2 cellular contexts compared by ENCODE assay signal in the genomic region with DNA sequence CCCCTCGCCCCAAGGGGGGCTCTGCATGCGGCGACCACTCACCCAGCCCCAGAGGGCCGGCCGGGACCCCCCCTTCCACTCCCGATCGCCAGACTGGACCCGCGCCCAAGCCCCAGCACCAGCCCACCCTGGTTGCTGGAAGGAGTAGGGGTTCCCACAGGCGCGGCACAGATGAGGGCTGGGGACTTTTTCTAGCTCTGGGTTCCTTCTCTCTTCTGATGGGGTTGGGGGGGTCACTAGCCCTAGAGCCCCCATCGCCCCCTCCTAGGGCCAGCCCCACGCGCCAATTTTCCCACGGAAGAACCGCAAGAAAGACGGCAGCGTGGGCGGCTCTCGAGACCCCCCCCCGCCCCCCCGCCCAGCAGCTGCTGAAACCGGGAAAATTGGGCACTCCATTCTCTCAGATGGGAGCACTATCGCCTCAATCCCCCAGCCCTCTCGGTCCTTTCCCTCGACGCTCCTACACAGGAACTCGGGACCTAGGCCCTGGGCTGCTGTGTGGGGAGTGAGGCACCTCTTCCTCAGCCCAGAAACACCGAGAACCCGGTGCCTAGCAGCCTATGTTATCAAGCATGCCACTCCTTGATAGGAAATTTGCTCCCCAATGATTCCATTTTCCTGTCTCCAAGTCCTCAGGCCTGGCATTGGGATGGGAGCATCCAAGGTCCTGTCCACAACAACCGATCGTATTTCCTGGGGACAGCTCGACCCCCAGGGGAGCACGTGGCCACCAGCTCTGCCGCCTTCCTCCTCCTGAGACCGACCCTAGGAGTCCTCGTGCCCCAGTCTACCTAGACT.
TF ChIP-seq lines count a peak whose summit lies in the region.

No MANE protein-coding gene starts in this region.

TF ChIP-seq in IMR-90, 13 proteins besides CTCF, POLR2A, EP300 and RAD21:
- TF ChIP-seq MAZ (IDR thresholded peaks at IDR 0.05; ENCODE audit: borderline replicate concordance, low read depth, low read length) (no peak), BHLHE40 (IDR thresholded peaks at IDR 0.05; ENCODE audit: low read depth, low read length) (no peak), SMC3 (IDR thresholded peaks at IDR 0.05; ENCODE audit: low read depth, low read length) (no peak), MAFK (IDR thresholded peaks at IDR 0.05; ENCODE audit: low read depth, low read length) (no peak), MXI1 (IDR thresholded peaks at IDR 0.05; ENCODE audit: borderline replicate concordance, low read depth, low read length) (no peak), FOS (IDR thresholded peaks at IDR 0.05; ENCODE audit: low read depth, low read length) (no peak), CHD1 (IDR thresholded peaks at IDR 0.05; ENCODE audit: low read depth, low read length) (no peak), NFE2L2 (IDR thresholded peaks at IDR 0.05; ENCODE audit: low read depth, low read length) (no peak), RCOR1 (IDR thresholded peaks at IDR 0.05; ENCODE audit: insufficient replicate concordance, low read length) (no peak), RFX5 (IDR thresholded peaks at IDR 0.05; ENCODE audit: low read depth, low read length) (no peak), CEBPB (IDR thresholded peaks at IDR 0.05; ENCODE audit: low read depth, low read length) (no peak)
- TF ChIP-seq, protein P1, sequence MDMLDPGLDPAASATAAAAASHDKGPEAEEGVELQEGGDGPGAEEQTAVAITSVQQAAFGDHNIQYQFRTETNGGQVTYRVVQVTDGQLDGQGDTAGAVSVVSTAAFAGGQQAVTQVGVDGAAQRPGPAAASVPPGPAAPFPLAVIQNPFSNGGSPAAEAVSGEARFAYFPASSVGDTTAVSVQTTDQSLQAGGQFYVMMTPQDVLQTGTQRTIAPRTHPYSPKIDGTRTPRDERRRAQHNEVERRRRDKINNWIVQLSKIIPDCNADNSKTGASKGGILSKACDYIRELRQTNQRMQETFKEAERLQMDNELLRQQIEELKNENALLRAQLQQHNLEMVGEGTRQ (IDR thresholded peaks at IDR 0.05; ENCODE audit: low read depth, low read length), result no peak
- TF ChIP-seq, protein P2, sequence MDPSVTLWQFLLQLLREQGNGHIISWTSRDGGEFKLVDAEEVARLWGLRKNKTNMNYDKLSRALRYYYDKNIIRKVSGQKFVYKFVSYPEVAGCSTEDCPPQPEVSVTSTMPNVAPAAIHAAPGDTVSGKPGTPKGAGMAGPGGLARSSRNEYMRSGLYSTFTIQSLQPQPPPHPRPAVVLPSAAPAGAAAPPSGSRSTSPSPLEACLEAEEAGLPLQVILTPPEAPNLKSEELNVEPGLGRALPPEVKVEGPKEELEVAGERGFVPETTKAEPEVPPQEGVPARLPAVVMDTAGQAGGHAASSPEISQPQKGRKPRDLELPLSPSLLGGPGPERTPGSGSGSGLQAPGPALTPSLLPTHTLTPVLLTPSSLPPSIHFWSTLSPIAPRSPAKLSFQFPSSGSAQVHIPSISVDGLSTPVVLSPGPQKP (IDR thresholded peaks at IDR 0.05; ENCODE audit: borderline replicate concordance, low read depth, low read length), result no peak
TF ChIP-seq in IMR-90: peak in this region for 0.

TF ChIP-seq in GM12878, 131 proteins besides CTCF, POLR2A, EP300 and RAD21:
- TF ChIP-seq RCOR1 (conservative IDR thresholded peaks at IDR 0.05; ENCODE audit: low read depth, low read length) (no peak), EZH2 (IDR thresholded peaks at IDR 0.05; ENCODE audit: borderline replicate concordance, control insufficient read depth, low read depth, low read length) (peak; percentile 90; the same call in 1 of the 2 replicates)
- TF ChIP-seq, protein P3, sequence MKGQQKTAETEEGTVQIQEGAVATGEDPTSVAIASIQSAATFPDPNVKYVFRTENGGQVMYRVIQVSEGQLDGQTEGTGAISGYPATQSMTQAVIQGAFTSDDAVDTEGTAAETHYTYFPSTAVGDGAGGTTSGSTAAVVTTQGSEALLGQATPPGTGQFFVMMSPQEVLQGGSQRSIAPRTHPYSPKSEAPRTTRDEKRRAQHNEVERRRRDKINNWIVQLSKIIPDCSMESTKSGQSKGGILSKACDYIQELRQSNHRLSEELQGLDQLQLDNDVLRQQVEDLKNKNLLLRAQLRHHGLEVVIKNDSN (IDR thresholded peaks at IDR 0.05; ENCODE audit: borderline replicate concordance, extremely low read length, insufficient read depth, low read depth, low read length), result peak; percentile 2
